21 cellular contexts compared by ENCODE assay signal in genomic region chr13:34751044-34751443, GRCh38.
DNase-seq lines count a peak whose midpoint lies in the region; ATAC-seq, FAIRE-seq and TF ChIP-seq lines count a peak whose summit lies in the region.
"Had no signal": no experiment of that assay in that cellular context is flagged by ENCODE, and none has a peak within 500 bp of the region (broad histone marks: within the 10 kb centered on the region; RNA-seq: fewer than 3 reads in every experiment).

No MANE protein-coding gene starts in this region.

- H3K27me3 ChIP-seq in GM12878 (replicated peaks in 1 of 2; ENCODE audit: control insufficient read depth in 2 of 2, insufficient read depth in 2 of 2, low read length in 1 of 2), result no peaks in the 10 kb centered on the region
- H3K27me3 ChIP-seq: adrenal gland, breast epithelium, heart right ventricle, right lobe of liver had no signal

- no peak for TF ChIP-seq CTCF in GM12878 (IDR thresholded peaks at IDR 0.05 in 2 of 3, conservative IDR thresholded peaks at IDR 0.05 in 1 of 3; ENCODE audit: control insufficient read depth in 2 of 3, extremely low read depth in 1 of 3, insufficient read depth in 1 of 3, low read depth in 3 of 3, low read length in 3 of 3)

- no TSS peak for BruUV-seq in GM12878 (replicated peaks; lab: Mats Ljungman, UMichigan)

- no peak overlapping the region for H3K27ac ChIP-seq in GM12878 (ENCODE audit: control insufficient read depth, insufficient read depth)
- H3K27ac ChIP-seq: adrenal gland, breast epithelium, C4-2B, epithelial cell of prostate, right lobe of liver had no signal

- H2AFZ ChIP-seq in GM12878 (ENCODE audit: control insufficient read depth, low read depth, low read length), result no peak overlapping the region

- H3K9ac ChIP-seq in GM12878 (ENCODE audit: control insufficient read depth, insufficient read depth, low read length), result no peak overlapping the region

- H3K4me3 ChIP-seq in GM12878, result no peak overlapping the region
- H3K4me3 ChIP-seq: lung had no signal

- RAD21 ChIA-PET in GM12878 (lab: Charles Lee; ENCODE audit: unreplicated experiment), result interaction anchor here (1.5 kb wide), 1 partner anchor 117 kb away, joined by 3 read pairs; no protein-coding TSS in a partner anchor

- H3K4me2 ChIP-seq in GM12878 (ENCODE audit: control insufficient read depth, insufficient read depth), result no peak overlapping the region

- no peaks in the 10 kb centered on the region; the same call in 2 of the 3 replicates for H3K9me3 ChIP-seq in GM12878 (replicated peaks; ENCODE audit: control insufficient read depth, insufficient read depth, low read length)
- H3K9me3 ChIP-seq: adrenal gland, breast epithelium, Caco-2, right lobe of liver had no signal

- no peaks in the 10 kb centered on the region for H3K36me3 ChIP-seq in GM12878 (ENCODE audit: control insufficient read depth in 2 of 2, insufficient read depth in 2 of 2, low read length in 1 of 2)
- H3K36me3 ChIP-seq: adrenal gland, breast epithelium, heart right ventricle, right lobe of liver had no signal

- FAIRE-seq in GM12878 (lab: Jason Lieb, UNC), result no peak

- TF ChIP-seq POLR2A in GM12878 (IDR thresholded peaks at IDR 0.05; ENCODE audit: low read depth, low read length), result no peak

- no peaks in the 10 kb centered on the region for H4K20me1 ChIP-seq in GM12878 (ENCODE audit: control insufficient read depth, insufficient read depth)

- no peaks in the 10 kb centered on the region for H3K79me2 ChIP-seq in GM12878 (ENCODE audit: control insufficient read depth, insufficient read depth, low read length)

- in situ Hi-C loops in GM12878 (cut with MboI), result no loop called here

- CTCF ChIA-PET in GM12878 (lab: Yijun Ruan, JAX), result no interaction called here

- 0% methylated on average over 2 of the region's 3 CpGs for WGBS in GM12878 (ENCODE audit: insufficient coverage, insufficient replicate concordance, low lambda C conversion rate, missing lambda C conversion rate)

- no peak for TF ChIP-seq RAD21 in GM12878 (IDR thresholded peaks at IDR 0.05; ENCODE audit: insufficient read depth, low read depth, low read length)

- SMC1A ChIA-PET in GM12878 (lab: Charles Lee; ENCODE audit: uncharacterized antibody, unreplicated experiment), result interaction anchor here (1.1 to 1.5 kb wide), 4 partner anchors 10 to 25 kb away, joined by 3 to 7 read pairs (median 5); no protein-coding TSS in a partner anchor

- no peaks in the 10 kb centered on the region for H3K4me1 ChIP-seq in GM12878 (ENCODE audit: control insufficient read depth, insufficient read depth, low read length)
- H3K4me1 ChIP-seq: breast epithelium, Caco-2, right lobe of liver had no signal

- POLR2A ChIA-PET in GM12878 (lab: Charles Lee), result no interaction called here

- ATAC-seq in GM19025 (IDR thresholded peaks at IDR 0.05; ENCODE audit: low read depth, unreplicated experiment) (peak; percentile 28), HG02852 (IDR thresholded peaks at IDR 0.05; ENCODE audit: unreplicated experiment) (peak; percentile 34), GM12878 (peak; percentile 72), HG03378 (IDR thresholded peaks at IDR 0.05; ENCODE audit: unreplicated experiment) (no peak)
- ATAC-seq: stimulated activated effector memory CD8-positive, alpha-beta T cell treated with anti-CD3 and anti-CD28 coated beads, Interleukin-12 subunit alpha, Interleukin-12 subunit beta, amount 100 ng/mL, for 72 hours had no signal

- no peak for TF ChIP-seq EP300 in GM12878 (IDR thresholded peaks at IDR 0.05; ENCODE audit: borderline replicate concordance in 1 of 2, control insufficient read depth in 1 of 2, low read depth in 2 of 2, low read length in 2 of 2)

- intact Hi-C loops in GM12878 (cut with micrococcal nuclease; ENCODE audit: unreplicated experiment), result no loop called here

- DNase-seq in GM12878 (ENCODE audit: low read depth, low spot score), result no peak
- DNase-seq in superior temporal gyrus (ENCODE audit: extremely low spot score), result peak; percentile 25
- no peak for DNase-seq in NCI-H524 treated with DMSO at 0.1 percent for 48 hours (lab: John Stamatoyannopoulos, UW)
- DNase-seq in pons (ENCODE audit: low spot score), result no peak
- DNase-seq: activated CD4-positive, alpha-beta T cell treated with anti-CD3 and anti-CD28 coated beads, Interleukin-2, amount 50 U/mL, for 1 hour; activated naive CD4-positive, alpha-beta T cell treated with anti-CD3 and anti-CD28 coated beads for 36 hours; Caco-2; NCI-H187; right lobe of liver; stimulated activated CD4-positive, alpha-beta T cell treated with anti-CD3 and anti-CD28 coated beads, Interleukin-12 subunit alpha, Interleukin-12 subunit beta, amount 100 ng/mL, for 4 hours; stimulated activated CD4-positive, alpha-beta T cell treated with anti-CD3 and anti-CD28 coated beads, Interleukin-4, amount 100 ng/mL, for 24 hours had no signal

TF ChIP-seq in GM12878, 131 proteins besides CTCF, POLR2A, EP300 and RAD21:
- TF ChIP-seq FOXM1 (IDR thresholded peaks at IDR 0.05; ENCODE audit: low read depth, low read length) (no peak), ASH2L (IDR thresholded peaks at IDR 0.05; ENCODE audit: borderline replicate concordance, low read depth) (no peak), ATF7 (IDR thresholded peaks at IDR 0.05; ENCODE audit: low read depth) (no peak), REST (IDR thresholded peaks at IDR 0.05; ENCODE audit: low read depth, low read length) (no peak), SP1 (IDR thresholded peaks at IDR 0.05; ENCODE audit: low read depth, low read length) (no peak), SUPT20H (IDR thresholded peaks at IDR 0.05; ENCODE audit: borderline replicate concordance, control insufficient read depth, low read depth, low read length) (no peak)
